In the genomic region with DNA sequence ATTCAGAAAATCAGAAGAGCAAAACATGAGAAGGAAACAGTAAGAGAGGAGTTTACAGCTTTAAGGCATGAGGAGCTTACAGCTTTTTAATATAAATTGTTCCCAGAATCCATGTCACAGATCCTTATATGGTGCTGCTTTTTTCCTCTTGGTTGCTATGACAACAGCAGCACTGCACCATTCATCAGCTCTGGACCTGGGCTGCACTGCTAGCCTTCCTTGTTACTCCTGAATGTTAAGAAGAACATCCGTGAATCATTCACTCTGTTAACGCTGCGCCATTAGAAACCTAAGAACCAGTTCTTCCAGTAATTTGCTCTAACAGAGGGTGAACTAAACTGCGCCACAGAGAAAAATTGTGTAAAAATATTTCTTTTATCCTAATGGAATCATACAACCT, we compare ENCODE assay signal across 14 cellular contexts.
DNase-seq lines count a peak whose midpoint lies in the region; ATAC-seq and TF ChIP-seq lines count a peak whose summit lies in the region.
"Had no signal": no experiment of that assay in that cellular context is flagged by ENCODE, and none has a peak within 500 bp of the region (broad histone marks: within the 10 kb centered on the region; RNA-seq: fewer than 3 reads in every experiment).

No MANE protein-coding gene starts in this region.

- ATAC-seq in GM21381 (IDR thresholded peaks at IDR 0.05; ENCODE audit: unreplicated experiment) = no peak
- ATAC-seq: activated T-cell treated with anti-CD3 and anti-CD28 coated beads, Interleukin-2, amount 50 U/mL, for 4 hours had no signal

- intact Hi-C loops in Caco-2 (cut with micrococcal nuclease; ENCODE audit: unreplicated experiment) = no loop called here

- CTCF ChIA-PET in Caco-2 (lab: Charles Lee) = interaction anchor here (0.9 kb wide), 1 partner anchor 122 kb away, joined by 3 read pairs; no protein-coding TSS in a partner anchor

- H3K4me1 Mint-ChIP-seq in Caco-2 (ENCODE audit: low read depth, unreplicated experiment) = no peaks in the 10 kb centered on the region
- H3K4me1 Mint-ChIP-seq: memory B cell had no signal

- no peaks in the 10 kb centered on the region for H3K4me1 ChIP-seq in Caco-2
- H3K4me1 ChIP-seq: vagina had no signal

- no peak overlapping the region for H3K27ac Mint-ChIP-seq in Caco-2 (ENCODE audit: unreplicated experiment)
- H3K27ac Mint-ChIP-seq: memory B cell; T-helper 1 cell treated with Interleukin-12 subunit alpha and Interleukin-12 subunit beta and Interleukin-4 antibody, amounts not matched to agents 30 μg/mL and 1 μg/mL, for 36 hours had no signal

- no peak overlapping the region for H3K4me3 ChIP-seq in cardiac fibroblast (replicated peaks in 1 of 2; ENCODE audit: low read depth in 2 of 2, low read length in 2 of 2)
- no peak overlapping the region for H3K4me3 ChIP-seq in Caco-2 (ENCODE audit: low read depth, low read length)
- H3K4me3 ChIP-seq: vagina had no signal

- POLR2A ChIA-PET in Caco-2 (lab: Charles Lee) = no interaction called here

- H3K9me3 ChIP-seq in Caco-2 = no peaks in the 10 kb centered on the region
- H3K9me3 ChIP-seq: vagina had no signal

- H3K36me3 Mint-ChIP-seq in Caco-2 (ENCODE audit: insufficient read depth, unreplicated experiment) = no peaks in the 10 kb centered on the region
- H3K36me3 Mint-ChIP-seq: memory B cell had no signal

- DNase-seq in AG20443 (ENCODE audit: low spot score) (peak; percentile 14), NCI-H128 (lab: John Stamatoyannopoulos, UW; ENCODE audit: unreplicated experiment) (peak; percentile 5), cardiac fibroblast (ENCODE audit: low read depth in 2 of 2) (peak; percentile 29 to 61), lung microvascular endothelial cell (ENCODE audit: low read depth in 2 of 2) (peak; percentile 23 to 26), NCI-H1694 treated with DMSO at 0.1 percent for 48 hours (lab: John Stamatoyannopoulos, UW) (no peak), GM13976 (ENCODE audit: low spot score) (no peak), Caco-2 (no peak)
- DNase-seq: activated T-cell treated with anti-CD3 and anti-CD28 coated beads, Interleukin-2, amount 50 U/mL, for 4 hours; effector CD8-positive, alpha-beta T cell; stimulated activated CD4-positive, alpha-beta T cell treated with anti-CD3 and anti-CD28 coated beads, Interleukin-2, amount 100 ng/mL, for 48 hours had no signal

- no peaks in the 10 kb centered on the region; the same call in 1 of the 2 replicates for H3K27me3 ChIP-seq in Caco-2 (replicated peaks; ENCODE audit: control insufficient read depth, insufficient read depth, low read length)
- H3K27me3 ChIP-seq: vagina had no signal

- peaks cover 2% of the 10 kb centered on the region for H3K27me3 Mint-ChIP-seq in Caco-2 (ENCODE audit: insufficient read depth, unreplicated experiment)

- H3K9me3 Mint-ChIP-seq in Caco-2 (ENCODE audit: unreplicated experiment) = no peaks in the 10 kb centered on the region
- H3K9me3 Mint-ChIP-seq: activated T-cell treated with anti-CD3 and anti-CD28 coated beads, Interleukin-2, amount 50 U/mL, for 4 hours; memory B cell; T-helper 1 cell treated with Interleukin-12 subunit alpha and Interleukin-12 subunit beta and Interleukin-4 antibody, amounts not matched to agents 30 μg/mL and 1 μg/mL, for 36 hours had no signal

- in situ Hi-C loops in GM13976 (cut with MboI; ENCODE audit: low sequenced_read_pairs, unreplicated experiment) = no loop called here

- TF ChIP-seq CTCF in cardiac fibroblast (IDR thresholded peaks at IDR 0.05; ENCODE audit: low read depth, low read length) (no peak), GM13976 (IDR thresholded peaks at IDR 0.05; ENCODE audit: borderline replicate concordance, control extremely low read depth, extremely low read depth, insufficient read depth, missing control alignments) (no peak), Caco-2 (IDR thresholded peaks at IDR 0.05; ENCODE audit: insufficient read depth in 1 of 2, low read depth in 1 of 2, low read length in 1 of 2, severe bottlenecking in 1 of 2, unreplicated experiment in 1 of 2) (no peak)

- no TSS peak for BruUV-seq in Caco-2 (replicated peaks; lab: Mats Ljungman, UMichigan)

- H3K4me3 Mint-ChIP-seq in Caco-2 (ENCODE audit: unreplicated experiment) = no peak overlapping the region
- H3K4me3 Mint-ChIP-seq: activated T-cell treated with anti-CD3 and anti-CD28 coated beads, Interleukin-2, amount 50 U/mL, for 4 hours; memory B cell; T-helper 1 cell treated with Interleukin-12 subunit alpha and Interleukin-12 subunit beta and Interleukin-4 antibody, amounts not matched to agents 30 μg/mL and 1 μg/mL, for 36 hours had no signal

- H3K36me3 ChIP-seq in Caco-2 (ENCODE audit: control insufficient read depth, insufficient read depth, low read length) = no peaks in the 10 kb centered on the region
- H3K36me3 ChIP-seq: vagina had no signal

Comparison
In these comparisons a context has a peak if more than half of its experiments do, and no peak if none do; other contexts are left out.
1. DNase-seq: peak in AG20443 (single experiment), NCI-H128 (single experiment), cardiac fibroblast (2 of 2) and lung microvascular endothelial cell (2 of 2); none in NCI-H1694 treated with DMSO at 0.1 percent for 48 hours (single experiment), GM13976 (single experiment) and Caco-2 (0 of 2).